ENCODE assay signal across 8 cellular contexts in the genomic region with DNA sequence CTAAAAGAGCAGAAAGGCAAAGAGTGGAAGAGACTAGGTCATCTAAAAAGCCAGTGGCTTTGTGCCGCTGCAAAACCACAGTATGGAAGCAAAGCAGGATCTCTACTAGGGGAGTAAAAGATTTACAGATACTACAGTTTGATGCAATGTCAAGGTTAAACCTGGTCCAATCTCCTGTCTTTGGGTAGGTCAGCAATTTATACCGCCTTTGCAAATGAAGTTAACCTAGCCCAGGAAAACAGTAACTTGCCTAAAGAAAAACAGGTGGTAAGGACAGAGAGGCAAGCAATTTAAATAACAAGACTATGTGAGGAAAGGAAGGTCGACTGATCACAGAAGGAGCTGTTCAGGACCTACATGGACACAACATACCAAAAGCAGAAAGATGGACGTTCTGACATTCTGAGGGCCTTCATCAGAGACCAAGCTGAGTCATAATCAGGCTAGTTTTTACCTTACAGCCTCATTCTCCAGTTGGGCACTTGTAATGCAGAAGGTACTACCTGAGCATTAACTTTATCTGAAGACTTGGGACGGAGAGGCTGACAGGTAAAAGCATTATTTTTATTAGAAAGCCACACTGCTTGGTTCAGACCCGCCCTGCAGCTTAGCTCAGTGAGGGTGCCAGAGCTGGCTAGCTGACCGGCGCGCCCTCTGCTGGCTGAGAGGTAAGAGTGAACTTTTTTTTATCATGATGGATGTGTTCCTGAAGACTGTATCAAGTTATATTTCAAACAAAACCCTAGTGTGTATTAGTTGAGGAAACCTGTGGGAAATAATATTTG. TPM values are rescaled to one million over a fixed set of nuclear protein-coding genes. Genes with fewer than 3 reads are reported as not detected.
A peak's percentile ranks its signal among the peaks of the same experiment; 100 is the strongest.
DNase-seq lines count a peak whose midpoint lies in the region; ATAC-seq and TF ChIP-seq lines count a peak whose summit lies in the region.

No MANE protein-coding gene starts in this region.

- peaks cover 19 to 27% (median 20%) of the 10 kb centered on the region in 3 donors for H3K4me1 Mint-ChIP-seq in T-cell

- TF ChIP-seq CTCF in HFF-Myc (IDR thresholded peaks at IDR 0.05; ENCODE audit: low read depth, low read length, missing control alignments) (peak; percentile 88), NB4 (IDR thresholded peaks at IDR 0.05; ENCODE audit: low read depth, low read length) (peak; percentile 68), prostate gland (IDR thresholded peaks at IDR 0.05) (peak; percentile 73 to 90 (median 85)), uterus (IDR thresholded peaks at IDR 0.05) (peak; percentile 73 to 90 (median 82))

- peaks cover 3% of the 10 kb centered on the region for H3K36me3 Mint-ChIP-seq in T-cell

- intact Hi-C loops in cardiac septum (cut with DNase I) (loop anchor here (1.0 to 2.0 kb wide), 3 partner anchors 103 to 279 kb away; no protein-coding TSS in a partner anchor), prostate gland (cut with DNase I) (loop anchor here (2.0 to 5.0 kb wide), 3 partner anchors 107 to 281 kb away; partner anchors contain the start of gene SOS1), uterus (cut with DNase I; ENCODE audit: low total_unique reads) (loop anchor here (5.0 kb wide), 1 partner anchor 171 kb away; no protein-coding TSS in a partner anchor)

- CTCF ChIA-PET in T-cell (lab: Charles Lee) = interaction anchor here (0.5 to 4.1 kb wide), 36 partner anchors 9 to 509 kb away, joined by 3 to 158 read pairs (median 4); partner anchors contain the start of gene SOS1 (in 1 of the 2)

- TF ChIP-seq POLR2A in NB4 (IDR thresholded peaks at IDR 0.05; ENCODE audit: extremely low read depth, insufficient read length) (no peak), prostate gland (IDR thresholded peaks at IDR 0.05) (no peak), uterus (IDR thresholded peaks at IDR 0.05) (no peak)

- no peaks in the 10 kb centered on the region for H3K9me3 Mint-ChIP-seq in T-cell

- peak; percentile 81 for DNase-seq in GM03348 (ENCODE audit: low spot score)
- peak; percentile 25 for DNase-seq in HFF-Myc (ENCODE audit: extremely low read depth, low read depth)
- DNase-seq in NB4 (ENCODE audit: low read depth) = peak; percentile 82
- DNase-seq in T-cell = peak; percentile 58 to 87 (median 74)
- DNase-seq in activated naive CD8-positive, alpha-beta T cell treated with anti-CD3 and anti-CD28 coated beads, Interleukin-2, amount 50 U/mL, for 16 hours (ENCODE audit: low read depth, low spot score) = peak; percentile 67
- peak; percentile 90 for DNase-seq in cardiac septum (ENCODE audit: low spot score)
- DNase-seq in prostate gland (ENCODE audit: low spot score) = peak; percentile 85
- DNase-seq in uterus = peak; percentile 73 to 74

- H3K4me3 ChIP-seq in HFF-Myc (replicated peaks; ENCODE audit: low read depth, low read length) (no peak overlapping the region), NB4 (ENCODE audit: low read depth, low read length) (no peak overlapping the region), prostate gland (no peak overlapping the region), uterus (no peak overlapping the region)

- H3K36me3 ChIP-seq in prostate gland = no peaks in the 10 kb centered on the region
- no peaks in the 10 kb centered on the region for H3K36me3 ChIP-seq in uterus

- H3K27me3 Mint-ChIP-seq in T-cell = no peaks in the 10 kb centered on the region

- ATAC-seq in T-cell (replicated peaks in 1 of 4) = peak; percentile 83 to 86 (median 85)

- peak overlapping the region; percentile 54 to 71 (median 63) for H3K4me3 Mint-ChIP-seq in T-cell

- H3K27ac Mint-ChIP-seq in T-cell = peak overlapping the region; percentile 53 to 88

- POLR2A ChIA-PET in T-cell (lab: Charles Lee) = interaction anchor here in 1 of 2 donors (0.6 to 0.7 kb wide), 3 partner anchors 26 to 476 kb away, joined by 3 to 17 read pairs (median 3); no protein-coding TSS in a partner anchor

- H3K9me3 ChIP-seq in prostate gland (no peaks in the 10 kb centered on the region), uterus (no peaks in the 10 kb centered on the region)

- H3K27ac ChIP-seq in prostate gland = no peak overlapping the region
- no peak overlapping the region for H3K27ac ChIP-seq in uterus

- H3K27me3 ChIP-seq in prostate gland (replicated peaks; ENCODE audit: insufficient read depth) (no peaks in the 10 kb centered on the region), uterus (no peaks in the 10 kb centered on the region)

- WGBS in prostate gland = 20% methylated on average over 9 of the region's 9 CpGs

- H3K4me1 ChIP-seq in prostate gland (replicated peaks) (peaks cover 4% of the 10 kb centered on the region), uterus (no peaks in the 10 kb centered on the region)

RNA-seq across cellular contexts. Expression of gene CDKL4, which starts 15.9 kb away (rescaled TPM):
- total RNA-seq in T-cell (under 1 TPM in 3 of 5 donors, not detected in 2; 0.32 to 0.66 (median 0.39) TPM), cardiac septum (0.35 TPM), prostate gland (not detected), uterus (1 to 10 TPM in 2 of 4 donors, under 1 TPM in 1, not detected in 1; 0.59 to 3.2 (median 2.1) TPM)

Comparison
In these comparisons a context has a peak if more than half of its experiments do, and no peak if none do; other contexts are left out.
1. DNase-seq: peak in every context shown above with its lines; median percentile 90 in cardiac septum; 85 in prostate gland; 82 in NB4; 81 in GM03348; 74 in T-cell; 74 in uterus; 67 in activated naive CD8-positive, alpha-beta T cell treated with anti-CD3 and anti-CD28 coated beads, Interleukin-2, amount 50 U/mL, for 16 hours; 25 in HFF-Myc.